In the genomic region with DNA sequence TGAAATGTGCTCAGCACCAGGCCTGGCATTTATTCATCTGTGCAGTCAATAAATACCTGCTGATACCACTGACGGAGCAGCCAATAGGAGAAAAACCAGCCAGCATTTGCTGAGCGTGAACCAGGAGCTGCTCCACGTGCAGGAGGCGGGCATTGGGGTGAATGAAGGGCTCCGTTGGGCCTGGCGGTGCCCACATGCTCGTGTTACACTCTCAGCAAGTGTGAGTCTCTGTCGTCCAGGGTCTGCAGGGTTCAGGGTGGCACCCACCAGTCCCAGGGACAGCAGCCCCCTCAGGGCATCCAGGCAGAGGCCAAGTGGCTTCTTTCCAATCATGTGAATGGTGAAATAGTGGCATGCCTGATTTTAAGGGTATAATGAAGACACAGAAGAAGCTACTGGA, we compare ENCODE assay signal across 35 cellular contexts. TPM values are rescaled to one million over a fixed set of nuclear protein-coding genes. Genes with fewer than 3 reads are reported as not detected.
"Had no signal": no experiment of that assay in that cellular context is flagged by ENCODE, and none has a peak within 500 bp of the region (broad histone marks: within the 10 kb centered on the region; RNA-seq: fewer than 3 reads in every experiment).

No MANE protein-coding gene starts in this region.

- H3K27ac ChIP-seq: KMS-11 had no signal

- H3K9ac ChIP-seq: KMS-11 had no signal

- H3K27me3 ChIP-seq: MG63 had no signal

- H3K4me3 ChIP-seq: MG63 had no signal

- H3K9me3 ChIP-seq: MG63 had no signal

- H3K4me2 ChIP-seq: KMS-11 had no signal

- DNase-seq: Karpas-422, Kasumi-1, KG1, MG63, MM.1S, MV-4-11, NCI-H1048, NCI-H1092, NCI-H1092 treated with DMSO at 0.1 percent for 48 hours, NCI-H1105, NCI-H1105 treated with DMSO at 0.1 percent for 48 hours, NCI-H1417, NCI-H1417 treated with DMSO at 0.1 percent for 48 hours, NCI-H1436, NCI-H1436 treated with DMSO at 0.1 percent for 48 hours, NCI-H146, NCI-H1694, NCI-H1694 treated with DMSO at 0.1 percent for 48 hours, NCI-H187, NCI-H187 treated with DMSO at 0.1 percent for 48 hours, NCI-H1930, NCI-H2029, NCI-H2029 treated with DMSO at 0.1 percent for 48 hours, NCI-H2081, NCI-H2081 treated with DMSO at 0.1 percent for 48 hours, NCI-H2107, NCI-H2171, NCI-H2171 treated with DMSO at 0.1 percent for 48 hours, NCI-H2227 treated with DMSO at 0.1 percent for 48 hours, NCI-H226, NCI-H345, NCI-H446, NCI-H446 treated with DMSO at 0.1 percent for 48 hours had no signal

- H3K36me3 ChIP-seq: MG63 had no signal

RNA-seq across cellular contexts. Expression of a gene that starts 33.8 kb away (rescaled TPM):
- total RNA-seq: LHCN-M2 had no signal
